8 cellular contexts compared by ENCODE assay signal in the genomic region with DNA sequence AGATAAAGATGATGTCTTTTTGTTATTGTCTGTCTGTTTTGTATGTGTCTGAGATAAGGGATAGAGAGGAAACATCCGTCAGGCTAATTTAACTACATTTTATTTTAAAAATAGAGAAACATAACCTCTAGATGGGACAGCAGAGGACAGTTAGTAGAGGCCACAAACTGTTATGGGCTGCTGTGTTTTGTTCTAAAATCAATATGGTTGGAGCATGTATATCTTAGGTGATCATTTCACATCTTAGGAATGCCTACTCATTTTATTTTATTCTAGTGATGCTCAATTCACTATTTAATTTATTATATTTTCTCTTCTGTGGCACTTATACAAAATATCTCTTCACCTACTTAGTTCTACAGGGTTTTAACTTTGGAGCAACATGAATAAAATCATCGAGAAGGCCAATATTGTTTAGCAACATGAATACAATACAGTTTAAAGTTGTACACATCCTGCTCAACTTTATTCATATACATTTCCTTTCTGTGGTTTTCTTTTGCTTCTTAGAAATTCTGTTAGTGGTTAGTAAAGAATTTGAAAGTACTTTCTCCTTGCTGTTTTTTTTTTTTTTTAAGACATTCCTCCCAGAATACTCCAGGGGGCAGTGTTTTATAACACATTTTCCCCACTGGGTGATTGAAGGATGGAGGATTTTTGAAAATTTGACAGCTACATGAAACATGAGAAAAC.
DNase-seq lines count a peak whose midpoint lies in the region; ATAC-seq, FAIRE-seq and TF ChIP-seq lines count a peak whose summit lies in the region.

No MANE protein-coding gene starts in this region.

- peaks cover 10% of the 10 kb centered on the region for H3K4me1 Mint-ChIP-seq in CD8-positive, alpha-beta T cell (ENCODE audit: low read depth)
- H3K4me1 Mint-ChIP-seq in WTC11 = peaks cover 21% of the 10 kb centered on the region

- H3K9me3 Mint-ChIP-seq in CD8-positive, alpha-beta T cell = no peaks in the 10 kb centered on the region
- H3K9me3 Mint-ChIP-seq in WTC11 = no peaks in the 10 kb centered on the region

- H3K4me1 ChIP-seq in CD8-positive, alpha-beta T cell (ENCODE audit: insufficient read depth, low read length) = peaks cover 14% of the 10 kb centered on the region
- H3K4me1 ChIP-seq in upper lobe of right lung = no peaks in the 10 kb centered on the region

- peak; percentile 57 for TF ChIP-seq CTCF in CD8-positive, alpha-beta T cell (IDR thresholded peaks at IDR 0.05)
- TF ChIP-seq CTCF in WTC11 (IDR thresholded peaks at IDR 0.05) (peak; percentile 50; the same call in 1 of the 2 replicates), upper lobe of right lung (IDR thresholded peaks at IDR 0.05) (peak; percentile 60)

- no peak for FAIRE-seq in HTR-8/SVneo (lab: Jason Lieb, UNC)

- H3K27ac Mint-ChIP-seq in CD8-positive, alpha-beta T cell = peak overlapping the region; percentile 3
- H3K27ac Mint-ChIP-seq in WTC11 = no peak overlapping the region

- no peaks in the 10 kb centered on the region for H3K27me3 Mint-ChIP-seq in CD8-positive, alpha-beta T cell (ENCODE audit: low read depth)
- H3K27me3 Mint-ChIP-seq in WTC11 (ENCODE audit: low read depth) = peaks cover 8% of the 10 kb centered on the region

- POLR2A ChIA-PET in CD8-positive, alpha-beta T cell (lab: Charles Lee) = no interaction called here
- POLR2A ChIA-PET in WTC11 (lab: Charles Lee) = no interaction called here

- intact Hi-C loops in CD8-positive, alpha-beta T cell (cut with DNase I, micrococcal nuclease) = loop anchor here in 1 of 2 experiments (10.0 kb wide), 1 partner anchor 1999 kb away; no protein-coding TSS in a partner anchor
- intact Hi-C loops in upper lobe of right lung (cut with DNase I) = no loop called here

- CTCF ChIA-PET in CD8-positive, alpha-beta T cell (lab: Charles Lee) = interaction anchor here (0.7 to 1.1 kb wide), 4 partner anchors 10 to 1685 kb away, joined by 3 to 5 read pairs (median 3); no protein-coding TSS in a partner anchor
- CTCF ChIA-PET in WTC11 (lab: Charles Lee) = interaction anchor here (0.6 to 1.2 kb wide), 25 partner anchors 10 to 1444 kb away, joined by 3 to 5 read pairs (median 3); no protein-coding TSS in a partner anchor

- no peak overlapping the region for H3K4me3 ChIP-seq in CD8-positive, alpha-beta T cell (ENCODE audit: low read depth, low read length)
- H3K4me3 ChIP-seq in upper lobe of right lung = no peak overlapping the region

- H3K9me3 ChIP-seq in CD8-positive, alpha-beta T cell (ENCODE audit: low read length) = no peaks in the 10 kb centered on the region
- H3K9me3 ChIP-seq in upper lobe of right lung = no peaks in the 10 kb centered on the region

- H3K27ac ChIP-seq in CD8-positive, alpha-beta T cell (ENCODE audit: low read depth, low read length) = no peak overlapping the region
- no peak overlapping the region for H3K27ac ChIP-seq in upper lobe of right lung

- no peak overlapping the region for H3K4me3 Mint-ChIP-seq in CD8-positive, alpha-beta T cell
- H3K4me3 Mint-ChIP-seq in WTC11 = no peak overlapping the region

- DNase-seq in CD8-positive, alpha-beta T cell = no peak
- DNase-seq in HTR-8/SVneo (ENCODE audit: insufficient read length, low spot score) (peak; percentile 17), WTC11 (ENCODE audit: low spot score) (no peak), iPS-NIHi7 (ENCODE audit: extremely low spot score) (peak; percentile 28), upper lobe of right lung (no peak), NCI-H146 treated with DMSO at 0.1 percent for 48 hours (lab: John Stamatoyannopoulos, UW; ENCODE audit: unreplicated experiment) (no peak), NCI-H524 treated with DMSO at 0.1 percent for 48 hours (lab: John Stamatoyannopoulos, UW) (no peak)

- H3K36me3 ChIP-seq in CD8-positive, alpha-beta T cell (ENCODE audit: insufficient read depth, low read length) = no peaks in the 10 kb centered on the region
- H3K36me3 ChIP-seq in upper lobe of right lung = no peaks in the 10 kb centered on the region

- peak; percentile 42 for ATAC-seq in CD8-positive, alpha-beta T cell
- ATAC-seq in GM18519 (IDR thresholded peaks at IDR 0.05; ENCODE audit: low FRiP score, unreplicated experiment) (peak; percentile 58), WTC11 (no peak), upper lobe of right lung (peak; percentile 26)

- H3K27me3 ChIP-seq in CD8-positive, alpha-beta T cell (ENCODE audit: insufficient read depth, low read length) = no peaks in the 10 kb centered on the region
- H3K27me3 ChIP-seq in upper lobe of right lung = no peaks in the 10 kb centered on the region

- H3K36me3 Mint-ChIP-seq in CD8-positive, alpha-beta T cell = no peaks in the 10 kb centered on the region
- H3K36me3 Mint-ChIP-seq in WTC11 = no peaks in the 10 kb centered on the region

TF ChIP-seq in WTC11, 78 proteins besides CTCF, POLR2A, EP300 and RAD21:
- no peak for TF ChIP-seq NFATC4 (CRISPR knock-in tag; IDR thresholded peaks at IDR 0.05)
- no peak for TF ChIP-seq ZNF396 (CRISPR knock-in tag; IDR thresholded peaks at IDR 0.05; ENCODE audit: borderline replicate concordance)
- TF ChIP-seq, protein P1, sequence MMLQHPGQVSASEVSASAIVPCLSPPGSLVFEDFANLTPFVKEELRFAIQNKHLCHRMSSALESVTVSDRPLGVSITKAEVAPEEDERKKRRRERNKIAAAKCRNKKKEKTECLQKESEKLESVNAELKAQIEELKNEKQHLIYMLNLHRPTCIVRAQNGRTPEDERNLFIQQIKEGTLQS (CRISPR knock-in tag; conservative IDR thresholded peaks at IDR 0.05) = no peak
- no peak for TF ChIP-seq NR1H2 (CRISPR knock-in tag; IDR thresholded peaks at IDR 0.05)
- TF ChIP-seq, protein P2, sequence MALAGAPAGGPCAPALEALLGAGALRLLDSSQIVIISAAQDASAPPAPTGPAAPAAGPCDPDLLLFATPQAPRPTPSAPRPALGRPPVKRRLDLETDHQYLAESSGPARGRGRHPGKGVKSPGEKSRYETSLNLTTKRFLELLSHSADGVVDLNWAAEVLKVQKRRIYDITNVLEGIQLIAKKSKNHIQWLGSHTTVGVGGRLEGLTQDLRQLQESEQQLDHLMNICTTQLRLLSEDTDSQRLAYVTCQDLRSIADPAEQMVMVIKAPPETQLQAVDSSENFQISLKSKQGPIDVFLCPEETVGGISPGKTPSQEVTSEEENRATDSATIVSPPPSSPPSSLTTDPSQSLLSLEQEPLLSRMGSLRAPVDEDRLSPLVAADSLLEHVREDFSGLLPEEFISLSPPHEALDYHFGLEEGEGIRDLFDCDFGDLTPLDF (CRISPR knock-in tag; IDR thresholded peaks at IDR 0.05) = no peak
- no peak for TF ChIP-seq NFYB (CRISPR knock-in tag; conservative IDR thresholded peaks at IDR 0.05; ENCODE audit: low read depth)

Comparison
In these comparisons a context has a peak if more than half of its experiments do, and no peak if none do; other contexts are left out.
1. DNase-seq: peak in HTR-8/SVneo (single experiment) and iPS-NIHi7 (single experiment); none in CD8-positive, alpha-beta T cell (0 of 7), WTC11 (single experiment), upper lobe of right lung (single experiment), NCI-H146 treated with DMSO at 0.1 percent for 48 hours (single experiment) and NCI-H524 treated with DMSO at 0.1 percent for 48 hours (single experiment).
2. Peak in every context shown above with its lines, with median percentiles within 50 percentile points of each other: CTCF ChIP-seq.